Comparison of ENCODE assay signal across 8 cellular contexts in genomic region chr1:18299441-18300338, GRCh38.
DNase-seq lines count a peak whose midpoint lies in the region; ATAC-seq and TF ChIP-seq lines count a peak whose summit lies in the region.

No MANE protein-coding gene starts in this region.

- H3K4me1 Mint-ChIP-seq in Calu3 (ENCODE audit: low read depth, unreplicated experiment) = no peaks in the 10 kb centered on the region

- no peak overlapping the region for H3K27ac Mint-ChIP-seq in Calu3 (ENCODE audit: unreplicated experiment)

- TF ChIP-seq POLR2A in gastroesophageal sphincter (IDR thresholded peaks at IDR 0.05) = no peak

- H3K27me3 Mint-ChIP-seq in Calu3 (ENCODE audit: unreplicated experiment) = peaks cover 43% of the 10 kb centered on the region

- H3K9me3 Mint-ChIP-seq in Calu3 (ENCODE audit: low read depth, unreplicated experiment) = no peaks in the 10 kb centered on the region

- peak; percentile 24 for DNase-seq in Calu3
- DNase-seq in H7 = peak; percentile 82
- DNase-seq in RKO (ENCODE audit: low spot score) = peak; percentile 46
- DNase-seq in KG1 (lab: John Stamatoyannopoulos, UW) = no peak

- BruUV-seq in Calu3 (replicated peaks; lab: Mats Ljungman, UMichigan) = no TSS peak

- TF ChIP-seq CTCF in Calu3 (IDR thresholded peaks at IDR 0.05; ENCODE audit: unreplicated experiment) (peak; percentile 71), gastroesophageal sphincter (IDR thresholded peaks at IDR 0.05) (peak in 3 of 4 experiments; percentile 19 to 59 (median 47))

- no peak overlapping the region for H3K27ac ChIP-seq in gastroesophageal sphincter

- H3K36me3 ChIP-seq in H7 (replicated peaks; ENCODE audit: control insufficient read depth, insufficient read depth, low read length) = no peaks in the 10 kb centered on the region
- H3K36me3 ChIP-seq in gastroesophageal sphincter = no peaks in the 10 kb centered on the region

- no peak for TF ChIP-seq EP300 in gastroesophageal sphincter (IDR thresholded peaks at IDR 0.05)

- ATAC-seq in gastroesophageal sphincter (no peak), GM19351 (IDR thresholded peaks at IDR 0.05; ENCODE audit: unreplicated experiment) (no peak), GM18498 (IDR thresholded peaks at IDR 0.05; ENCODE audit: unreplicated experiment) (no peak), GM19395 (IDR thresholded peaks at IDR 0.05; ENCODE audit: unreplicated experiment) (no peak)

- no peaks in the 10 kb centered on the region for H3K4me1 ChIP-seq in gastroesophageal sphincter

- H3K27me3 ChIP-seq in H7 (ENCODE audit: control insufficient read depth, insufficient read depth, low read length) (no peaks in the 10 kb centered on the region), gastroesophageal sphincter (peaks cover 84% of the 10 kb centered on the region)

- WGBS in gastroesophageal sphincter (ENCODE audit: low coverage in 1 of 2), 2 donors = 60 to 65% methylated on average over 5 to 7 of the region's 7 CpGs

- intact Hi-C loops in Calu3 (cut with micrococcal nuclease; ENCODE audit: unreplicated experiment) = loop anchor here (10.0 kb wide), 1 partner anchor 275 kb away; no protein-coding TSS in a partner anchor

- H3K36me3 Mint-ChIP-seq in Calu3 (ENCODE audit: insufficient read depth, unreplicated experiment) = no peaks in the 10 kb centered on the region

- H3K4me3 ChIP-seq in H7 (ENCODE audit: insufficient read depth, low read depth, low read length) (no peak overlapping the region), gastroesophageal sphincter (no peak overlapping the region)

- no peak overlapping the region for H3K4me3 Mint-ChIP-seq in Calu3 (ENCODE audit: low read depth, unreplicated experiment)

- no peaks in the 10 kb centered on the region for H3K9me3 ChIP-seq in gastroesophageal sphincter

- CTCF ChIA-PET in Calu3 (lab: Charles Lee) = interaction anchor here (0.8 to 2.1 kb wide), 3 partner anchors 276 to 282 kb away, joined by 4 to 7 read pairs (median 5); no protein-coding TSS in a partner anchor
